Comparison of ENCODE assay signal across 15 cellular contexts in genomic region chr4:190019023-190019858, GRCh38. TPM values are rescaled to one million over a fixed set of nuclear protein-coding genes. Genes with fewer than 3 reads are reported as not detected.
DNase-seq lines count a peak whose midpoint lies in the region; ATAC-seq and TF ChIP-seq lines count a peak whose summit lies in the region.
"Had no signal": no experiment of that assay in that cellular context is flagged by ENCODE, and none has a peak within 500 bp of the region (broad histone marks: within the 10 kb centered on the region; RNA-seq: fewer than 3 reads in every experiment).

No MANE protein-coding gene starts in this region.

- no peak overlapping the region for H2BK5ac ChIP-seq in mesendoderm (ENCODE audit: low read length)

- TF ChIP-seq EP300 in gastroesophageal sphincter (IDR thresholded peaks at IDR 0.05) = no peak

- intact Hi-C loops in CD8-positive, alpha-beta T cell (cut with DNase I, micrococcal nuclease) = no loop called here

- peak overlapping the region; percentile 27 for H3K4me2 ChIP-seq in mesendoderm (ENCODE audit: low read length)
- H3K4me2 ChIP-seq: smooth muscle cell had no signal

- H2AK5ac ChIP-seq in mesendoderm (ENCODE audit: low read length) = no peak overlapping the region

- no CpG with 5 or more reads among the region's 57 CpGs for WGBS in mesendoderm (ENCODE audit: extremely low coverage, insufficient coverage, low lambda C conversion rate)
- WGBS in gastroesophageal sphincter (ENCODE audit: low coverage in 1 of 2), 2 donors = 2 to 11% methylated on average over 6 to 10 of the region's 57 CpGs

- no peaks in the 10 kb centered on the region for H3K79me2 ChIP-seq in mesendoderm (ENCODE audit: control insufficient read depth, insufficient read depth, low read length)

- H3K4me3 Mint-ChIP-seq in CD8-positive, alpha-beta T cell = peak overlapping the region; percentile 73
- peak overlapping the region; percentile 40 for H3K4me3 Mint-ChIP-seq in activated naive CD8-positive, alpha-beta T cell treated with anti-CD3 and anti-CD28 coated beads, Interleukin-2, amount 10 ng/mL, durations not matched to agents 7 days and 5 days
- H3K4me3 Mint-ChIP-seq in progenitor cell of endocrine pancreas (ENCODE audit: low read depth) = no peak overlapping the region

- H3K23ac ChIP-seq in mesendoderm (ENCODE audit: low read length) = no peak overlapping the region

- no peak overlapping the region for H3K4ac ChIP-seq in mesendoderm (ENCODE audit: low read depth, low read length)

- DNase-seq in CD8-positive, alpha-beta T cell = no peak
- DNase-seq in GM20000 (ENCODE audit: low spot score) (peak; percentile 44), mesendoderm (peak; percentile 38), activated gamma-delta T cell (lab: John Stamatoyannopoulos, UW) (no peak), NCI-H1694 (lab: John Stamatoyannopoulos, UW) (no peak), progenitor cell of endocrine pancreas (ENCODE audit: low spot score, unreplicated experiment) (no peak)
- no peak for DNase-seq in activated naive CD8-positive, alpha-beta T cell treated with anti-CD3 and anti-CD28 coated beads, Interleukin-2, amount 10 ng/mL, durations not matched to agents 7 days and 5 days
- DNase-seq: activated naive CD4-positive, alpha-beta T cell treated with Interleukin-2 at 50 U/mL for 16 hours; NCI-H774; SIG-M5; trophoblast cell had no signal

- H3K56ac ChIP-seq in mesendoderm (ENCODE audit: low read length) = peak overlapping the region; percentile 34

- TF ChIP-seq POLR2A in gastroesophageal sphincter (IDR thresholded peaks at IDR 0.05) = no peak

- no peak overlapping the region for H2BK120ac ChIP-seq in mesendoderm (ENCODE audit: low read depth, low read length)

- no peak overlapping the region for H2BK15ac ChIP-seq in mesendoderm (replicated peaks; ENCODE audit: low read depth)

- no peak overlapping the region for H3K27ac ChIP-seq in CD8-positive, alpha-beta T cell (ENCODE audit: low read depth, low read length)
- H3K27ac ChIP-seq in mesendoderm (ENCODE audit: low read depth, low read length) = no peak overlapping the region
- H3K27ac ChIP-seq in gastroesophageal sphincter = no peak overlapping the region
- H3K27ac ChIP-seq: VCaP had no signal

- POLR2A ChIA-PET in CD8-positive, alpha-beta T cell (lab: Charles Lee) = no interaction called here
- POLR2A ChIA-PET in activated naive CD8-positive, alpha-beta T cell treated with anti-CD3 and anti-CD28 coated beads, Interleukin-2, amount 10 ng/mL, durations not matched to agents 7 days and 5 days (lab: Charles Lee) = no interaction called here

- H3K27me3 ChIP-seq in CD8-positive, alpha-beta T cell (ENCODE audit: insufficient read depth, low read length) = peaks cover 11% of the 10 kb centered on the region
- H3K27me3 ChIP-seq in mesendoderm (ENCODE audit: insufficient read depth, low read length, poor library complexity) (peaks cover 49% of the 10 kb centered on the region), gastroesophageal sphincter (peaks cover 83% of the 10 kb centered on the region)

- H3K9me3 ChIP-seq in CD8-positive, alpha-beta T cell (ENCODE audit: low read length) = no peaks in the 10 kb centered on the region
- H3K9me3 ChIP-seq in gastroesophageal sphincter = no peaks in the 10 kb centered on the region

- H3K36me3 Mint-ChIP-seq in CD8-positive, alpha-beta T cell = no peaks in the 10 kb centered on the region
- H3K36me3 Mint-ChIP-seq in activated naive CD8-positive, alpha-beta T cell treated with anti-CD3 and anti-CD28 coated beads, Interleukin-2, amount 10 ng/mL, durations not matched to agents 7 days and 5 days = peaks cover 12% of the 10 kb centered on the region
- peaks cover 8% of the 10 kb centered on the region for H3K36me3 Mint-ChIP-seq in progenitor cell of endocrine pancreas (ENCODE audit: insufficient read depth)

- H4K5ac ChIP-seq in mesendoderm (ENCODE audit: low read length) = no peak overlapping the region

- no peaks in the 10 kb centered on the region for H3K79me1 ChIP-seq in mesendoderm (ENCODE audit: low read length)

- no peaks in the 10 kb centered on the region for H3K9me3 Mint-ChIP-seq in CD8-positive, alpha-beta T cell
- H3K9me3 Mint-ChIP-seq in activated naive CD8-positive, alpha-beta T cell treated with anti-CD3 and anti-CD28 coated beads, Interleukin-2, amount 10 ng/mL, durations not matched to agents 7 days and 5 days = peaks cover 9% of the 10 kb centered on the region
- H3K9me3 Mint-ChIP-seq in progenitor cell of endocrine pancreas (ENCODE audit: low read depth) = peaks cover 28% of the 10 kb centered on the region

- peaks cover 52% of the 10 kb centered on the region for H3K27me3 Mint-ChIP-seq in CD8-positive, alpha-beta T cell (ENCODE audit: low read depth)
- peaks cover 62% of the 10 kb centered on the region for H3K27me3 Mint-ChIP-seq in activated naive CD8-positive, alpha-beta T cell treated with anti-CD3 and anti-CD28 coated beads, Interleukin-2, amount 10 ng/mL, durations not matched to agents 7 days and 5 days
- no peaks in the 10 kb centered on the region for H3K27me3 Mint-ChIP-seq in progenitor cell of endocrine pancreas

- peak overlapping the region; percentile 21 for H3K9ac ChIP-seq in mesendoderm (ENCODE audit: low read length)

- no peak overlapping the region for H4K8ac ChIP-seq in mesendoderm (ENCODE audit: low read depth, low read length)

- no peak for TF ChIP-seq CTCF in CD8-positive, alpha-beta T cell (IDR thresholded peaks at IDR 0.05)
- TF ChIP-seq CTCF in GM20000 (IDR thresholded peaks at IDR 0.05; ENCODE audit: extremely low read depth, missing control alignments) (no peak), progenitor cell of endocrine pancreas (IDR thresholded peaks at IDR 0.05; ENCODE audit: unreplicated experiment) (no peak), gastroesophageal sphincter (IDR thresholded peaks at IDR 0.05) (no peak)

- peaks cover 20% of the 10 kb centered on the region for H3K4me1 ChIP-seq in CD8-positive, alpha-beta T cell (ENCODE audit: insufficient read depth, low read length)
- H3K4me1 ChIP-seq in mesendoderm (ENCODE audit: control insufficient read depth, low read depth, low read length) = peaks cover 2% of the 10 kb centered on the region
- peaks cover 0 to 63% (median 15%) of the 10 kb centered on the region in 3 donors for H3K4me1 ChIP-seq in gastroesophageal sphincter

- no peak overlapping the region for H3K4me3 ChIP-seq in CD8-positive, alpha-beta T cell (ENCODE audit: low read depth, low read length)
- H3K4me3 ChIP-seq in mesendoderm (ENCODE audit: low read length) (no peak overlapping the region), gastroesophageal sphincter (peak overlapping the region in 1 of 2 donors; percentile 6)
- H3K4me3 ChIP-seq: smooth muscle cell had no signal

- CTCF ChIA-PET in CD8-positive, alpha-beta T cell (lab: Charles Lee) = no interaction called here

- H3K27ac Mint-ChIP-seq in CD8-positive, alpha-beta T cell = no peak overlapping the region
- peak overlapping the region; percentile 83 for H3K27ac Mint-ChIP-seq in activated naive CD8-positive, alpha-beta T cell treated with anti-CD3 and anti-CD28 coated beads, Interleukin-2, amount 10 ng/mL, durations not matched to agents 7 days and 5 days
- no peak overlapping the region for H3K27ac Mint-ChIP-seq in progenitor cell of endocrine pancreas

- H3K18ac ChIP-seq in mesendoderm (ENCODE audit: low read length) = no peak overlapping the region

- H3K4me1 Mint-ChIP-seq in CD8-positive, alpha-beta T cell (ENCODE audit: low read depth) = peaks cover 45% of the 10 kb centered on the region
- peaks cover 22% of the 10 kb centered on the region for H3K4me1 Mint-ChIP-seq in activated naive CD8-positive, alpha-beta T cell treated with anti-CD3 and anti-CD28 coated beads, Interleukin-2, amount 10 ng/mL, durations not matched to agents 7 days and 5 days
- H3K4me1 Mint-ChIP-seq in progenitor cell of endocrine pancreas (ENCODE audit: low read depth) = no peaks in the 10 kb centered on the region

- ATAC-seq in CD8-positive, alpha-beta T cell = no peak
- no peak for ATAC-seq in activated naive CD8-positive, alpha-beta T cell treated with anti-CD3 and anti-CD28 coated beads, Interleukin-2, amount 10 ng/mL, durations not matched to agents 7 days and 5 days (ENCODE audit: low read depth)
- ATAC-seq in gastroesophageal sphincter = no peak
- ATAC-seq: left lobe of liver had no signal

- no peaks in the 10 kb centered on the region for H3K36me3 ChIP-seq in CD8-positive, alpha-beta T cell (ENCODE audit: insufficient read depth, low read length)
- H3K36me3 ChIP-seq in mesendoderm (ENCODE audit: control insufficient read depth, insufficient read depth, low read length) (no peaks in the 10 kb centered on the region), gastroesophageal sphincter (no peaks in the 10 kb centered on the region)

RNA-seq across cellular contexts. Expression of gene FRG2, which starts 7.8 kb away (rescaled TPM):
- total RNA-seq in CD8-positive, alpha-beta T cell = not detected
- total RNA-seq in activated naive CD8-positive, alpha-beta T cell treated with anti-CD3 and anti-CD28 coated beads, Interleukin-2, amount 10 ng/mL, durations not matched to agents 7 days and 5 days = not detected
- polyA plus RNA-seq in mesendoderm (2013, experiment 1 of 2) = not detected
- not detected for polyA plus RNA-seq in mesendoderm (2013, experiment 2 of 2)
- total RNA-seq in progenitor cell of endocrine pancreas = not detected in 2 replicates
- total RNA-seq in gastroesophageal sphincter = not detected
- total RNA-seq: left lobe of liver, smooth muscle cell had no signal
- polyA plus RNA-seq: smooth muscle cell had no signal

RNA-seq across cellular contexts. Expression of gene DBET, which starts 45.1 kb away (rescaled TPM):
- total RNA-seq in CD8-positive, alpha-beta T cell = not detected
- not detected for total RNA-seq in activated naive CD8-positive, alpha-beta T cell treated with anti-CD3 and anti-CD28 coated beads, Interleukin-2, amount 10 ng/mL, durations not matched to agents 7 days and 5 days
- not detected for polyA plus RNA-seq in mesendoderm (2013, experiment 1 of 2)
- polyA plus RNA-seq in mesendoderm (2013, experiment 2 of 2) = not detected
- total RNA-seq in progenitor cell of endocrine pancreas = not detected in 2 replicates
- total RNA-seq in gastroesophageal sphincter = not detected
- total RNA-seq: left lobe of liver, smooth muscle cell had no signal
- polyA plus RNA-seq: smooth muscle cell had no signal

Comparison
In these comparisons a context has a peak if more than half of its experiments do, and no peak if none do; other contexts are left out.
1. DNase-seq: peak in GM20000 (single experiment) and mesendoderm (single experiment); none in CD8-positive, alpha-beta T cell (0 of 7), activated naive CD8-positive, alpha-beta T cell treated with anti-CD3 and anti-CD28 coated beads, Interleukin-2, amount 10 ng/mL, durations not matched to agents 7 days and 5 days (single experiment), activated gamma-delta T cell (single experiment), NCI-H1694 (single experiment) and progenitor cell of endocrine pancreas (single experiment).